8 cellular contexts compared by ENCODE assay signal in the genomic region with DNA sequence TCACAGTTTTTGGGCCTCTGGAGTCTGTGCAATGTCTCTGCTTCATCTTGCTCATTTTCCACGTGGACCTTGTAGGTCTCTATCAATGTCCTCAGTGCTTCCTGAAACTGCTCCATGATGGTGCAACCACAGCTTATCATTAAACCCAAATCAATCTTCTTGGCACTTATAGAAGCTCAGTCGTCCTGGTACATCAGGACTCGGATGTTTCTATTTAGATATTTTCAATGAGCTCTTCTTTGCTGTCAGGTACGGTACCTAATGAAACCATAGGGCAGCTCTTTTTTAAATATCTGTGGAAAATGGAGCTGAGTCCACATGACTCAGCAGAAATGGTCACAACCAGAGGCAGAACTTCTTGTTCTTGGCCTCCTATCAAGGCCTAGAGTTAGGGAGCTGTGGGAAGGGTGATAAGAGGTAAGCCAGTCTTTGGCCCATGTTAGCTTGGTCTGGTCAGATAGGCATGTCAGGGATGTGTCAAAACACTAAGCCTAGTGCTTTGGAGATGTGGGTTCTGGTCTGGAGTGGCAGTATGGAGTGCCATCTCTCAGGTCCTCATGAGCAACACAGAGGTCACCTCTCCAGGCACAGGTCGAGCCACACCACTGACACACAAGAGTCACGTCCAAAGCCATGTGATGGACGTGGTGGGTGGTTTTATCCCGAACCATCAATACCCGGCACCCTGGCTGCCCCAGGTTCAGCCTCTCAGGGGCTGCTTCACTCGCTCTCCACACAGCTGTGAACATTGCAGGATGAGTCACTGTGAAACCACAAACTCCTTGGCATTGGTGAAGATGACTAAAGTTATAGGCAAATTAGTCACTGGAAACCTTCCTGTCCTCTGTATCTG.
DNase-seq lines count a peak whose midpoint lies in the region; ATAC-seq and TF ChIP-seq lines count a peak whose summit lies in the region.

No MANE protein-coding gene starts in this region.

- peak; percentile 54 for TF ChIP-seq POLR2A in GM18505 (IDR thresholded peaks at IDR 0.05; ENCODE audit: borderline replicate concordance, extremely low read depth, insufficient read depth, insufficient read length)
- no peak for TF ChIP-seq POLR2A in spleen (IDR thresholded peaks at IDR 0.05)

- DNase-seq in NK-92 treated with Interleukin-12 subunit alpha and Interleukin-12 subunit beta, amount 100 ng/mL, for 24 hours (lab: John Stamatoyannopoulos, UW): peak; percentile 72
- peak; percentile 67 for DNase-seq in activated T-cell treated with anti-CD3 and anti-CD28 coated beads for 24 hours (ENCODE audit: low read depth)
- DNase-seq in fibroblast of villous mesenchyme (ENCODE audit: low read depth): peak; percentile 98
- no peak for DNase-seq in spleen
- no peak for DNase-seq in DMS79 treated with DMSO at 0.1 percent for 48 hours (lab: John Stamatoyannopoulos, UW)
- DNase-seq in NCI-H345 (lab: John Stamatoyannopoulos, UW): no peak

- intact Hi-C loops in spleen (cut with DNase I; ENCODE audit: low total_unique reads): no loop called here

- 61 to 73% (median 64%) methylated on average over 10 of the region's 10 CpGs for WGBS in spleen, 5 donors

- no peak for TF ChIP-seq CTCF in fibroblast of villous mesenchyme (IDR thresholded peaks at IDR 0.05; ENCODE audit: insufficient read depth, low read depth, low read length)
- no peak for TF ChIP-seq CTCF in spleen (IDR thresholded peaks at IDR 0.05 in 8 of 11, conservative IDR thresholded peaks at IDR 0.05 in 3 of 11)

- peak overlapping the region in 6 of 8 donors; percentile 6 to 80 (median 66) for H3K27ac ChIP-seq in spleen

- peaks cover 5 to 35% (median 17%) of the 10 kb centered on the region in 6 donors for H3K4me1 ChIP-seq in spleen

- peaks cover 0 to 98% (median 2%) of the 10 kb centered on the region in 6 donors for H3K36me3 ChIP-seq in spleen

- H3K4me3 ChIP-seq in fibroblast of villous mesenchyme (ENCODE audit: low read depth, low read length) (no peak overlapping the region), spleen (peak overlapping the region in 1 of 8 donors; percentile 28)

- no peaks in the 10 kb centered on the region for H3K27me3 ChIP-seq in spleen (replicated peaks in 1 of 7)

- peak; percentile 83 for ATAC-seq in GM18505 (IDR thresholded peaks at IDR 0.05; ENCODE audit: unreplicated experiment)
- peak; percentile 89 for ATAC-seq in HG02840 (IDR thresholded peaks at IDR 0.05; ENCODE audit: low FRiP score, unreplicated experiment)

- H3K9me3 ChIP-seq in spleen: no peaks in the 10 kb centered on the region

Comparison
In these comparisons a context has a peak if more than half of its experiments do, and no peak if none do; other contexts are left out.
1. DNase-seq: peak in NK-92 treated with Interleukin-12 subunit alpha and Interleukin-12 subunit beta, amount 100 ng/mL, for 24 hours (single experiment), activated T-cell treated with anti-CD3 and anti-CD28 coated beads for 24 hours (single experiment) and fibroblast of villous mesenchyme (single experiment); none in spleen (single experiment), DMS79 treated with DMSO at 0.1 percent for 48 hours (single experiment) and NCI-H345 (single experiment).